In the genomic region with DNA sequence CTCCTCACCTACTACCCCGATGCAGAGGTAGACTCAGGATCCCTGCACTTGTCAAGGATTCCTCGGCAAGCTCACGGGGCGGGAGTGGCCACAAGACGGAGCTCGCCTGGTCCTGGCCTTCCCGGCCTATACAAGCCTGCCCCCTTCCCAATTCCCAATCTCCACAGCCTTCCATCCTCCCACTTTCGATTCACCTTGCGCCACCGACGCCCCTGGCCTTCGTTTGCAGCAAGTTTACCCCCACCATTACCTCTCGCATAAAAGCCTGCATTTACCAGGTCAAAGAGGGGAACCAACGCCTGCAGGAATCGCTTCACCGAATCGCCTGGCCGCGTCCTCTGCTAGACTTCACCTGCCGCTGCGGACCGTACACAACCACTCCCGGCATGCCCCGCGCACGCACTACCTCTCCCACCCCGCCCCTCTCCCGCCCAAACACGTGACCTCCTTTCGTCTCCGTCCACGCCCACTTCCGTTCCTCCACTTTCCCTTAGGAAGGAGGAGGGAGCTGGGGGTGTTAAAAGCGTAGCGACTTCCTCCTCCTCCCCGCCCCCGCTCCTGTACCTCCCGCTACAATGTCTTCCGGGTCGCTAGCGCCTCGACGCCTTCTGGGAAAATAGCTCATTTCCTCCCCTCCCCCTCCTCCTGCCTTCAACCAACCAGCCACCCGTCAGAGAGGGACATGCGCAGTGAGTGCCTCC, we compare ENCODE assay signal across 1 cellular context.
TF ChIP-seq lines count a peak whose summit lies in the region.

TSS of gene ORC4 (minus strand) at position 380 of the 701 bp plus-strand sequence. CDS start 44,779 bp downstream, outside the sequence.

TF ChIP-seq in K562, 482 proteins besides CTCF, POLR2A, EP300 and RAD21 (continued from another document and continues in another):
- TF ChIP-seq MGA (IDR thresholded peaks at IDR 0.05) (peak; percentile 46), ZSCAN29 (IDR thresholded peaks at IDR 0.05) (peak; percentile 50; the same call in 1 of the 2 replicates), NRF1 (conservative IDR thresholded peaks at IDR 0.05 in 1 of 2, IDR thresholded peaks at IDR 0.05 in 1 of 2) (peak; percentile 91 to 92), JUND (IDR thresholded peaks at IDR 0.05; ENCODE audit: borderline replicate concordance, low read depth, low read length) (peak; percentile 73), JUND (tag; IDR thresholded peaks at IDR 0.05; ENCODE audit: borderline replicate concordance, low read depth, low read length) (peak; percentile 10; the same call in 2 of the 3 replicates), GTF2B (IDR thresholded peaks at IDR 0.05; ENCODE audit: extremely low read depth, insufficient read length) (peak; percentile 50), HNRNPH1 (optimal IDR thresholded peaks at IDR 0.05; ENCODE audit: low read depth, low read length) (no peak), ZFPM2 (CRISPR knock-in tag; IDR thresholded peaks at IDR 0.05) (no peak), HLTF (IDR thresholded peaks at IDR 0.05) (peak; percentile 92), ZNF121 (CRISPR knock-in tag; conservative IDR thresholded peaks at IDR 0.05) (no peak), POLR2B (IDR thresholded peaks at IDR 0.05; ENCODE audit: low read depth, partially characterized antibody) (peak; percentile 89), TFE3 (CRISPR knock-in tag; IDR thresholded peaks at IDR 0.05) (peak; percentile 97), TRIM28 (IDR thresholded peaks at IDR 0.05) (0 out of 2 replicates have a peak, but pooled peaks have one; percentile 21), RCOR1 (IDR thresholded peaks at IDR 0.05; ENCODE audit: borderline replicate concordance in 1 of 2, low read depth in 2 of 2, low read length in 2 of 2) (peak in 1 of 2 experiments; percentile 58; a peak in 1 of 4 replicates), TRIM24 (IDR thresholded peaks at IDR 0.05) (peak; percentile 23 to 49; a peak in 1 of 4 replicates), TARDBP (IDR thresholded peaks at IDR 0.05) (peak; percentile 62; the same call in 1 of the 2 replicates), BRD9 (IDR thresholded peaks at IDR 0.05; ENCODE audit: low read depth, partially characterized antibody) (peak; percentile 84), CREB1 (IDR thresholded peaks at IDR 0.05) (0 out of 2 replicates have a peak, but pooled peaks have one; percentile 10), CREB1 (CRISPR knock-in tag; IDR thresholded peaks at IDR 0.05) (no peak; the same call in 1 of the 2 replicates), ZFX (CRISPR knock-in tag; IDR thresholded peaks at IDR 0.05) (peak; percentile 99), EGR1 (conservative IDR thresholded peaks at IDR 0.05) (peak; percentile 100), ATF6 (CRISPR knock-in tag; IDR thresholded peaks at IDR 0.05) (0 out of 2 replicates have a peak, but pooled peaks have one; percentile 30)
- TF ChIP-seq, protein P1, sequence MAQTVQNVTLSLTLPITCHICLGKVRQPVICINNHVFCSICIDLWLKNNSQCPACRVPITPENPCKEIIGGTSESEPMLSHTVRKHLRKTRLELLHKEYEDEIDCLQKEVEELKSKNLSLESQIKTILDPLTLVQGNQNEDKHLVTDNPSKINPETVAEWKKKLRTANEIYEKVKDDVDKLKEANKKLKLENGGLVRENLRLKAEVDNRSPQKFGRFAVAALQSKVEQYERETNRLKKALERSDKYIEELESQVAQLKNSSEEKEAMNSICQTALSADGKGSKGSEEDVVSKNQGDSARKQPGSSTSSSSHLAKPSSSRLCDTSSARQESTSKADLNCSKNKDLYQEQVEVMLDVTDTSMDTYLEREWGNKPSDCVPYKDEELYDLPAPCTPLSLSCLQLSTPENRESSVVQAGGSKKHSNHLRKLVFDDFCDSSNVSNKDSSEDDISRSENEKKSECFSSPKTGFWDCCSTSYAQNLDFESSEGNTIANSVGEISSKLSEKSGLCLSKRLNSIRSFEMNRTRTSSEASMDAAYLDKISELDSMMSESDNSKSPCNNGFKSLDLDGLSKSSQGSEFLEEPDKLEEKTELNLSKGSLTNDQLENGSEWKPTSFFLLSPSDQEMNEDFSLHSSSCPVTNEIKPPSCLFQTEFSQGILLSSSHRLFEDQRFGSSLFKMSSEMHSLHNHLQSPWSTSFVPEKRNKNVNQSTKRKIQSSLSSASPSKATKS (CRISPR knock-in tag; IDR thresholded peaks at IDR 0.05): no peak
- TF ChIP-seq, protein P2, sequence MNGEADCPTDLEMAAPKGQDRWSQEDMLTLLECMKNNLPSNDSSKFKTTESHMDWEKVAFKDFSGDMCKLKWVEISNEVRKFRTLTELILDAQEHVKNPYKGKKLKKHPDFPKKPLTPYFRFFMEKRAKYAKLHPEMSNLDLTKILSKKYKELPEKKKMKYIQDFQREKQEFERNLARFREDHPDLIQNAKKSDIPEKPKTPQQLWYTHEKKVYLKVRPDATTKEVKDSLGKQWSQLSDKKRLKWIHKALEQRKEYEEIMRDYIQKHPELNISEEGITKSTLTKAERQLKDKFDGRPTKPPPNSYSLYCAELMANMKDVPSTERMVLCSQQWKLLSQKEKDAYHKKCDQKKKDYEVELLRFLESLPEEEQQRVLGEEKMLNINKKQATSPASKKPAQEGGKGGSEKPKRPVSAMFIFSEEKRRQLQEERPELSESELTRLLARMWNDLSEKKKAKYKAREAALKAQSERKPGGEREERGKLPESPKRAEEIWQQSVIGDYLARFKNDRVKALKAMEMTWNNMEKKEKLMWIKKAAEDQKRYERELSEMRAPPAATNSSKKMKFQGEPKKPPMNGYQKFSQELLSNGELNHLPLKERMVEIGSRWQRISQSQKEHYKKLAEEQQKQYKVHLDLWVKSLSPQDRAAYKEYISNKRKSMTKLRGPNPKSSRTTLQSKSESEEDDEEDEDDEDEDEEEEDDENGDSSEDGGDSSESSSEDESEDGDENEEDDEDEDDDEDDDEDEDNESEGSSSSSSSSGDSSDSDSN (IDR thresholded peaks at IDR 0.05; ENCODE audit: borderline replicate concordance in 1 of 2, low read depth in 2 of 2, low read length in 2 of 2): peak in 1 of 2 experiments; percentile 70; a peak in 1 of 4 replicates
- TF ChIP-seq, protein P3, sequence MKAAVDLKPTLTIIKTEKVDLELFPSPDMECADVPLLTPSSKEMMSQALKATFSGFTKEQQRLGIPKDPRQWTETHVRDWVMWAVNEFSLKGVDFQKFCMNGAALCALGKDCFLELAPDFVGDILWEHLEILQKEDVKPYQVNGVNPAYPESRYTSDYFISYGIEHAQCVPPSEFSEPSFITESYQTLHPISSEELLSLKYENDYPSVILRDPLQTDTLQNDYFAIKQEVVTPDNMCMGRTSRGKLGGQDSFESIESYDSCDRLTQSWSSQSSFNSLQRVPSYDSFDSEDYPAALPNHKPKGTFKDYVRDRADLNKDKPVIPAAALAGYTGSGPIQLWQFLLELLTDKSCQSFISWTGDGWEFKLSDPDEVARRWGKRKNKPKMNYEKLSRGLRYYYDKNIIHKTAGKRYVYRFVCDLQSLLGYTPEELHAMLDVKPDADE (conservative IDR thresholded peaks at IDR 0.05; ENCODE audit: control insufficient read depth, low read depth, low read length): peak; percentile 59; the same call in 1 of the 2 replicates
- TF ChIP-seq, protein P4, sequence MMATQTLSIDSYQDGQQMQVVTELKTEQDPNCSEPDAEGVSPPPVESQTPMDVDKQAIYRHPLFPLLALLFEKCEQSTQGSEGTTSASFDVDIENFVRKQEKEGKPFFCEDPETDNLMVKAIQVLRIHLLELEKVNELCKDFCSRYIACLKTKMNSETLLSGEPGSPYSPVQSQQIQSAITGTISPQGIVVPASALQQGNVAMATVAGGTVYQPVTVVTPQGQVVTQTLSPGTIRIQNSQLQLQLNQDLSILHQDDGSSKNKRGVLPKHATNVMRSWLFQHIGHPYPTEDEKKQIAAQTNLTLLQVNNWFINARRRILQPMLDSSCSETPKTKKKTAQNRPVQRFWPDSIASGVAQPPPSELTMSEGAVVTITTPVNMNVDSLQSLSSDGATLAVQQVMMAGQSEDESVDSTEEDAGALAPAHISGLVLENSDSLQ (IDR thresholded peaks at IDR 0.05): peak; percentile 32; the same call in 1 of the 2 replicates
